Comparison of ENCODE assay signal across 13 cellular contexts in genomic region chr21:38355353-38355752, GRCh38.
"Had no signal": no experiment of that assay in that cellular context is flagged by ENCODE, and none has a peak within 500 bp of the region (broad histone marks: within the 10 kb centered on the region; RNA-seq: fewer than 3 reads in every experiment).

No MANE protein-coding gene starts in this region.

- H3K9me2 ChIP-seq: SK-N-SH had no signal

- DNase-seq: activated gamma-delta T cell had no signal

- H3K36me3 ChIP-seq: SJCRH30, WERI-Rb-1 had no signal

- H3K9me3 ChIP-seq: SJCRH30, SK-N-SH had no signal

- FAIRE-seq: astrocyte had no signal

- H3K9ac ChIP-seq: KMS-11, SK-N-SH had no signal

- H3K4me1 Mint-ChIP-seq: activated CD4-positive, alpha-beta memory T cell treated with anti-CD3 and anti-CD28 coated beads, Interleukin-2, amount 10 ng/mL, durations not matched to agents 7 days and 5 days; activated T-helper 17 cell treated with anti-CD3 and anti-CD28 coated beads, Interleukin-2, amount 50 U/mL, for 72 hours had no signal

- H3K27ac ChIP-seq: KMS-11, SJCRH30, WERI-Rb-1 had no signal

- H3K4me3 ChIP-seq: SJCRH30 had no signal

- H3K9me3 Mint-ChIP-seq: activated CD4-positive, alpha-beta memory T cell treated with anti-CD3 and anti-CD28 coated beads, Interleukin-2, amount 10 ng/mL, durations not matched to agents 7 days and 5 days; activated naive CD4-positive, alpha-beta T cell treated with anti-CD3 and anti-CD28 coated beads for 36 hours; activated T-helper 17 cell treated with anti-CD3 and anti-CD28 coated beads, Interleukin-2, amount 50 U/mL, for 72 hours; T-helper 2 cell treated with Interferon-gamma antibody and Interleukin-4, amounts not matched to agents 5 μg/mL and 100 μg/mL, for 36 hours had no signal

- H3K27ac Mint-ChIP-seq: activated CD4-positive, alpha-beta memory T cell treated with anti-CD3 and anti-CD28 coated beads, Interleukin-2, amount 10 ng/mL, durations not matched to agents 7 days and 5 days; activated CD4-positive, alpha-beta T cell treated with anti-CD3 and anti-CD28 coated beads for 36 hours; activated naive CD4-positive, alpha-beta T cell treated with anti-CD3 and anti-CD28 coated beads for 36 hours; activated naive CD8-positive, alpha-beta T cell; activated T-helper 17 cell treated with anti-CD3 and anti-CD28 coated beads, Interleukin-2, amount 50 U/mL, for 72 hours; T-helper 2 cell treated with Interferon-gamma antibody and Interleukin-4, amounts not matched to agents 5 μg/mL and 100 μg/mL, for 36 hours had no signal

- H3K4me3 Mint-ChIP-seq: activated CD4-positive, alpha-beta memory T cell treated with anti-CD3 and anti-CD28 coated beads, Interleukin-2, amount 10 ng/mL, durations not matched to agents 7 days and 5 days; activated CD4-positive, alpha-beta T cell treated with anti-CD3 and anti-CD28 coated beads for 36 hours; activated naive CD4-positive, alpha-beta T cell treated with anti-CD3 and anti-CD28 coated beads for 36 hours; activated naive CD8-positive, alpha-beta T cell; activated T-helper 17 cell treated with anti-CD3 and anti-CD28 coated beads, Interleukin-2, amount 50 U/mL, for 72 hours; brain; T-helper 2 cell treated with Interferon-gamma antibody and Interleukin-4, amounts not matched to agents 5 μg/mL and 100 μg/mL, for 36 hours had no signal

- H3K27me3 Mint-ChIP-seq: activated CD4-positive, alpha-beta memory T cell treated with anti-CD3 and anti-CD28 coated beads, Interleukin-2, amount 10 ng/mL, durations not matched to agents 7 days and 5 days had no signal

- H3K36me3 Mint-ChIP-seq: activated naive CD8-positive, alpha-beta T cell; brain had no signal

- H3K4me2 ChIP-seq: KMS-11, SK-N-SH had no signal
